ENCODE assay signal across 21 cellular contexts in the genomic region with DNA sequence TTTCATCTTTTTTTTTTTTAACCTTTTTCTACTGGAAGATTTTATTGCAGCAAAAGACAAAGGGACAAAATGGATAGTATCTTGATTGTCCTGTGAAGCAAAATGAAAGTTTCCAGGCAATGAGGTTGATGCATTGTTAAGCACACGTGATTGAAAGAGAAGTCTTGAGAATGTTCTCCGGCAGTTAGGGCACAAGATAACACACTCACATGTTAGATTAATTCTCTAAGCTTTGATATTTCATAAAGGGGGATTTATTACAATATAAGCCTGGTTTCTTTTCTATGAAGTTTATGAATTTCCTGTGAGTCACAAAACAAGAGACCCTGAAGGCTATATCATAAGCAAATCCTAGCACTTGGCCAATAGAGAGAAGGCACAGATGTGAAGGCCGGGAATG.
DNase-seq lines count a peak whose midpoint lies in the region; TF ChIP-seq lines count a peak whose summit lies in the region.
"Had no signal": no experiment of that assay in that cellular context is flagged by ENCODE, and none has a peak within 500 bp of the region (broad histone marks: within the 10 kb centered on the region; RNA-seq: fewer than 3 reads in every experiment).

No MANE protein-coding gene starts in this region.

- H3F3A ChIP-seq in smooth muscle cell (ENCODE audit: low read depth): no peaks in the 10 kb centered on the region

- H3K27me3 Mint-ChIP-seq in activated naive CD4-positive, alpha-beta T cell treated with anti-CD3 and anti-CD28 coated beads, Interleukin-2, amount 50 U/mL, for 24 hours: no peaks in the 10 kb centered on the region
- H3K27me3 Mint-ChIP-seq in CD4-positive, alpha-beta memory T cell: peaks cover 0 to 1% of the 10 kb centered on the region in 2 donors

- POLR2A ChIA-PET in CD4-positive, alpha-beta memory T cell (lab: Charles Lee; ENCODE audit: partially characterized antibody): no interaction called here

- H3K27ac ChIP-seq in layer of hippocampus (ENCODE audit: low read depth, low read length): peak overlapping the region; percentile 90
- H3K27ac ChIP-seq in smooth muscle cell (ENCODE audit: low read depth): no peak overlapping the region
- H3K27ac ChIP-seq in CD4-positive, alpha-beta memory T cell (ENCODE audit: low read depth, low read length): no peak overlapping the region
- H3K27ac ChIP-seq: 22Rv1, C4-2B had no signal

- 74% methylated on average over 3 of the region's 3 CpGs for WGBS in smooth muscle cell (ENCODE audit: low lambda C conversion rate)

- H3K4me1 Mint-ChIP-seq in activated naive CD4-positive, alpha-beta T cell treated with anti-CD3 and anti-CD28 coated beads, Interleukin-2, amount 50 U/mL, for 24 hours: peaks cover 7% of the 10 kb centered on the region
- peaks cover 0 to 1% (median 0%) of the 10 kb centered on the region in 4 donors for H3K4me1 Mint-ChIP-seq in CD4-positive, alpha-beta memory T cell
- H3K4me1 Mint-ChIP-seq: B cell; CD8-positive, alpha-beta memory T cell had no signal

- H4K20me1 ChIP-seq in smooth muscle cell (ENCODE audit: low read depth): no peaks in the 10 kb centered on the region

- peak overlapping the region; percentile 27 for H2AFZ ChIP-seq in smooth muscle cell (ENCODE audit: low read depth)

- CTCF ChIA-PET in CD4-positive, alpha-beta memory T cell (lab: Charles Lee; ENCODE audit: partially characterized antibody): no interaction called here

- H3K9me3 ChIP-seq in smooth muscle cell (replicated peaks; ENCODE audit: low read depth): no peaks in the 10 kb centered on the region
- no peaks in the 10 kb centered on the region for H3K9me3 ChIP-seq in CD4-positive, alpha-beta memory T cell (ENCODE audit: control insufficient read depth in 1 of 2, low read length in 2 of 2)

- H3K4me3 ChIP-seq in smooth muscle cell: no peak overlapping the region
- no peak overlapping the region for H3K4me3 ChIP-seq in CD4-positive, alpha-beta memory T cell (ENCODE audit: low read length in 2 of 2)

- TF ChIP-seq CTCF in smooth muscle cell (IDR thresholded peaks at IDR 0.05; ENCODE audit: borderline replicate concordance, insufficient read depth, poor library complexity, severe bottlenecking): no peak

- no peaks in the 10 kb centered on the region for H3K9me3 Mint-ChIP-seq in activated naive CD4-positive, alpha-beta T cell treated with anti-CD3 and anti-CD28 coated beads, Interleukin-2, amount 50 U/mL, for 24 hours
- peaks cover 0 to 5% (median 0%) of the 10 kb centered on the region in 8 donors for H3K9me3 Mint-ChIP-seq in CD4-positive, alpha-beta memory T cell
- H3K9me3 Mint-ChIP-seq: CD8-positive, alpha-beta memory T cell had no signal

- peak overlapping the region; percentile 61 for H3K27ac Mint-ChIP-seq in activated naive CD4-positive, alpha-beta T cell treated with anti-CD3 and anti-CD28 coated beads, Interleukin-2, amount 50 U/mL, for 24 hours
- H3K27ac Mint-ChIP-seq in CD4-positive, alpha-beta memory T cell: no peak overlapping the region
- H3K27ac Mint-ChIP-seq: B cell; CD8-positive, alpha-beta memory T cell had no signal

- intact Hi-C loops in CD4-positive, alpha-beta memory T cell (cut with micrococcal nuclease): no loop called here

- no peaks in the 10 kb centered on the region for H3K36me3 Mint-ChIP-seq in activated naive CD4-positive, alpha-beta T cell treated with anti-CD3 and anti-CD28 coated beads, Interleukin-2, amount 50 U/mL, for 24 hours
- H3K36me3 Mint-ChIP-seq in CD4-positive, alpha-beta memory T cell: no peaks in the 10 kb centered on the region

- H3K4me2 ChIP-seq in smooth muscle cell: no peak overlapping the region

- no peaks in the 10 kb centered on the region for H3K27me3 ChIP-seq in layer of hippocampus (ENCODE audit: control insufficient read depth, insufficient read depth, low read length)
- H3K27me3 ChIP-seq in smooth muscle cell (ENCODE audit: low read depth): no peaks in the 10 kb centered on the region
- no peaks in the 10 kb centered on the region for H3K27me3 ChIP-seq in CD4-positive, alpha-beta memory T cell (ENCODE audit: insufficient read depth, low read length)

- H3K79me2 ChIP-seq in smooth muscle cell (ENCODE audit: low read depth): no peaks in the 10 kb centered on the region

- H3K9ac ChIP-seq in smooth muscle cell (ENCODE audit: low read depth): no peak overlapping the region

- peaks cover 5% of the 10 kb centered on the region for H3K4me1 ChIP-seq in smooth muscle cell (ENCODE audit: low read depth)
- H3K4me1 ChIP-seq in CD4-positive, alpha-beta memory T cell (ENCODE audit: insufficient read depth, low read length): no peaks in the 10 kb centered on the region

- H3K36me3 ChIP-seq in smooth muscle cell (ENCODE audit: low read depth): no peaks in the 10 kb centered on the region
- H3K36me3 ChIP-seq in CD4-positive, alpha-beta memory T cell (ENCODE audit: insufficient read depth, low read length): no peaks in the 10 kb centered on the region

- DNase-seq in activated naive CD4-positive, alpha-beta T cell treated with Interleukin-2 at 50 U/mL for 16 hours: no peak
- DNase-seq in smooth muscle cell (lab: John Stamatoyannopoulos, UW; ENCODE audit: unreplicated experiment): no peak
- DNase-seq in amniotic stem cell (lab: John Stamatoyannopoulos, UW): no peak
- DNase-seq in NCI-H82 treated with DMSO at 0.1 percent for 48 hours (lab: John Stamatoyannopoulos, UW; ENCODE audit: unreplicated experiment): no peak
- no peak for DNase-seq in CD4-positive, alpha-beta memory T cell
- DNase-seq: CD8-positive, alpha-beta memory T cell; DMS 273 treated with DMSO at 0.1 percent for 48 hours; DMS79 treated with DMSO at 0.1 percent for 48 hours; GF-D8; HCEC 1CT; KBM-7; MM.1S; NCI-H1694; NCI-H2029 treated with DMSO at 0.1 percent for 48 hours; Right ventricle myocardium superior; RPMI8226 had no signal

- H3K4me3 Mint-ChIP-seq in activated naive CD4-positive, alpha-beta T cell treated with anti-CD3 and anti-CD28 coated beads, Interleukin-2, amount 50 U/mL, for 24 hours: no peak overlapping the region
- H3K4me3 Mint-ChIP-seq in CD4-positive, alpha-beta memory T cell: no peak overlapping the region
- H3K4me3 Mint-ChIP-seq: B cell; CD8-positive, alpha-beta memory T cell had no signal
